18 cellular contexts compared by ENCODE assay signal in the genomic region with DNA sequence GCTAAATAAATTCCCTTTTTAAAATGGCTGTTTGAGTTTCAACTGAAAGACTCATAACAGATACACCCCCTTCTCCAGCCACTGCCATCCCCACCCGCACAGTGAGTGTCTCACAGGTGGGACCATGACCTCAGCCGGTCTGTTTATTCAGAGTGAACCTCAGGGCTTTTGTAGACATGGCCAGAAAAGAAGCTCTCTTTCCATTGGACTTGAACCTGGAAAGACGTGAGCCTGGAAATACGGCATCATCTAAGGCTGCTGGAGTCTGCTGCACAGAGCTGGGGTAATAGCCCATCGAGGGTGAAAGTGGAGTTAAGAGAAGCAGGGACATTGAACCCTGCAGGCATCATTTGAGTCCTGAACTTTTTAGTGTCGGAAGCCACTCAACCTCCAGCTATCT. TPM values are rescaled to one million over a fixed set of nuclear protein-coding genes. Genes with fewer than 3 reads are reported as not detected.
DNase-seq lines count a peak whose midpoint lies in the region; ATAC-seq and TF ChIP-seq lines count a peak whose summit lies in the region.
"Had no signal": no experiment of that assay in that cellular context is flagged by ENCODE, and none has a peak within 500 bp of the region (broad histone marks: within the 10 kb centered on the region; RNA-seq: fewer than 3 reads in every experiment).

No MANE protein-coding gene starts in this region.

- no peak for TF ChIP-seq RAD21 in liver (IDR thresholded peaks at IDR 0.05)

- no peaks in the 10 kb centered on the region for H4K20me1 ChIP-seq in GM23338 (replicated peaks; ENCODE audit: insufficient read depth)
- no peaks in the 10 kb centered on the region for H4K20me1 ChIP-seq in hepatocyte (ENCODE audit: insufficient read depth, poor library complexity, severe bottlenecking)
- H4K20me1 ChIP-seq: BLaER1 treated with 17β-estradiol and CSF1 and Interleukin-3, amounts not matched to agents 10 nM and 100 nM had no signal

- H3K9me3 ChIP-seq in hepatocyte (ENCODE audit: low read depth) (no peaks in the 10 kb centered on the region), liver (ENCODE audit: control insufficient read depth in 4 of 4, low read length in 3 of 4) (no peaks in the 10 kb centered on the region)
- H3K9me3 ChIP-seq: A549, Caco-2 had no signal

- H3K4me3 Mint-ChIP-seq in GM23338 (no peak overlapping the region), endothelial cell (ENCODE audit: unreplicated experiment) (no peak overlapping the region)
- H3K4me3 Mint-ChIP-seq: B cell; CD4-positive, alpha-beta T cell; CD8-positive, alpha-beta T cell had no signal

- H3K9me3 Mint-ChIP-seq in GM23338 = no peaks in the 10 kb centered on the region
- no peaks in the 10 kb centered on the region for H3K9me3 Mint-ChIP-seq in endothelial cell (ENCODE audit: unreplicated experiment)
- H3K9me3 Mint-ChIP-seq: CD4-positive, alpha-beta T cell; CD8-positive, alpha-beta T cell had no signal

- TF ChIP-seq CTCF in GM23338 (conservative IDR thresholded peaks at IDR 0.05; ENCODE audit: low read depth in 2 of 2) = no peak
- no peak for TF ChIP-seq CTCF in hepatocyte (IDR thresholded peaks at IDR 0.05; ENCODE audit: poor library complexity)
- TF ChIP-seq CTCF in liver (IDR thresholded peaks at IDR 0.05; ENCODE audit: low read depth, low read length, missing input control) = no peak
- TF ChIP-seq CTCF in endothelial cell (IDR thresholded peaks at IDR 0.05; ENCODE audit: unreplicated experiment) = no peak

- DNase-seq in GM23338 (ENCODE audit: low spot score) (no peak), hepatocyte (ENCODE audit: low spot score) (peak; percentile 34), endothelial cell (ENCODE audit: low spot score) (no peak)
- DNase-seq in stimulated activated CD8-positive, alpha-beta memory T cell treated with anti-CD3 and anti-CD28 coated beads, Interleukin-4, amount 100 ng/mL, for 48 hours = no peak
- DNase-seq: AML-193; Caco-2; Calu3; CD4-positive, alpha-beta T cell; CD8-positive, alpha-beta T cell; DMS79 treated with DMSO at 0.1 percent for 48 hours; GF-D8 had no signal

- no peaks in the 10 kb centered on the region for H3K27me3 Mint-ChIP-seq in GM23338 (ENCODE audit: insufficient read depth, low read depth, poor library complexity)
- H3K27me3 Mint-ChIP-seq in endothelial cell (ENCODE audit: unreplicated experiment) = no peaks in the 10 kb centered on the region

- H3F3A ChIP-seq in GM23338 (replicated peaks; ENCODE audit: low read depth) = no peaks in the 10 kb centered on the region

- H3K9ac ChIP-seq in liver (ENCODE audit: low read depth in 1 of 2, low read length in 2 of 2) = no peak overlapping the region
- H3K9ac ChIP-seq: BLaER1 treated with 17β-estradiol and CSF1 and Interleukin-3, amounts not matched to agents 10 nM and 100 nM had no signal

- H3K27me3 ChIP-seq in GM23338 (ENCODE audit: insufficient read depth) (no peaks in the 10 kb centered on the region), hepatocyte (no peaks in the 10 kb centered on the region), liver (ENCODE audit: control insufficient read depth in 4 of 4, insufficient read depth in 4 of 4, low read length in 3 of 4) (peaks cover 0 to 2% (median 0%) of the 10 kb centered on the region in 4 donors)
- H3K27me3 ChIP-seq: BLaER1 treated with 17β-estradiol and CSF1 and Interleukin-3, amounts not matched to agents 10 nM and 100 nM had no signal

- H3K27ac ChIP-seq in GM23338 (ENCODE audit: low read depth) = no peak overlapping the region
- no peak overlapping the region for H3K27ac ChIP-seq in hepatocyte
- H3K27ac ChIP-seq in liver (ENCODE audit: low read depth in 1 of 2, low read length in 2 of 2) = no peak overlapping the region
- H3K27ac ChIP-seq: 22Rv1; A549; BLaER1 treated with 17β-estradiol and CSF1 and Interleukin-3, amounts not matched to agents 10 nM and 100 nM; C4-2B had no signal

- H2AFZ ChIP-seq in GM23338 (peak overlapping the region; percentile 78), hepatocyte (no peak overlapping the region)

- H3K4me2 ChIP-seq in GM23338 (no peak overlapping the region), hepatocyte (no peak overlapping the region)
- H3K4me2 ChIP-seq: A549; BLaER1 treated with 17β-estradiol and CSF1 and Interleukin-3, amounts not matched to agents 10 nM and 100 nM had no signal

- no peak overlapping the region for H3K4me3 ChIP-seq in GM23338
- no peak overlapping the region for H3K4me3 ChIP-seq in hepatocyte
- no peak overlapping the region for H3K4me3 ChIP-seq in liver (ENCODE audit: low read depth in 1 of 3, low read length in 3 of 3)
- H3K4me3 ChIP-seq: A549; BLaER1 treated with 17β-estradiol and CSF1 and Interleukin-3, amounts not matched to agents 10 nM and 100 nM had no signal

- H3K4me1 Mint-ChIP-seq in GM23338 = peaks cover 4% of the 10 kb centered on the region
- no peaks in the 10 kb centered on the region for H3K4me1 Mint-ChIP-seq in endothelial cell (ENCODE audit: unreplicated experiment)
- H3K4me1 Mint-ChIP-seq: B cell had no signal

- H3K4me1 ChIP-seq in GM23338 (ENCODE audit: insufficient read depth) (no peaks in the 10 kb centered on the region), hepatocyte (ENCODE audit: insufficient read depth) (peaks cover 30% of the 10 kb centered on the region), liver (ENCODE audit: control insufficient read depth in 4 of 4, insufficient read depth in 4 of 4, low read length in 3 of 4) (no peaks in the 10 kb centered on the region)

- H3K36me3 Mint-ChIP-seq in GM23338 (ENCODE audit: low read depth) = no peaks in the 10 kb centered on the region
- H3K36me3 Mint-ChIP-seq in endothelial cell (ENCODE audit: low read depth, unreplicated experiment) = no peaks in the 10 kb centered on the region
- H3K36me3 Mint-ChIP-seq: CD8-positive, alpha-beta T cell had no signal

- ATAC-seq in GM23338 (no peak), HG03175 (IDR thresholded peaks at IDR 0.05; ENCODE audit: unreplicated experiment) (no peak)
- ATAC-seq: A549; CD8-positive, alpha-beta T cell had no signal

- H3K36me3 ChIP-seq in GM23338 (ENCODE audit: insufficient read depth) (no peaks in the 10 kb centered on the region), hepatocyte (replicated peaks; ENCODE audit: insufficient read depth, low read depth) (no peaks in the 10 kb centered on the region), liver (ENCODE audit: control insufficient read depth in 4 of 4, insufficient read depth in 3 of 4, low read depth in 1 of 4, low read length in 3 of 4) (no peaks in the 10 kb centered on the region)
- H3K36me3 ChIP-seq: BLaER1 treated with 17β-estradiol and CSF1 and Interleukin-3, amounts not matched to agents 10 nM and 100 nM had no signal

- 27% methylated on average over 6 of the region's 6 CpGs for WGBS in hepatocyte (ENCODE audit: low lambda C conversion rate, missing lambda C conversion rate)
- 37% methylated on average over 6 of the region's 6 CpGs for WGBS in liver

- H3K79me2 ChIP-seq in GM23338 (replicated peaks; ENCODE audit: insufficient read depth) (no peaks in the 10 kb centered on the region), hepatocyte (no peaks in the 10 kb centered on the region)

- H3K9me2 ChIP-seq in GM23338 (ENCODE audit: insufficient read depth) (no peaks in the 10 kb centered on the region; the same call in 1 of the 2 replicates), hepatocyte (replicated peaks; ENCODE audit: insufficient read depth) (no peaks in the 10 kb centered on the region)

- no peak overlapping the region for H3K27ac Mint-ChIP-seq in GM23338
- no peak overlapping the region for H3K27ac Mint-ChIP-seq in endothelial cell (ENCODE audit: unreplicated experiment)
- H3K27ac Mint-ChIP-seq: B cell; CD4-positive, alpha-beta T cell; CD8-positive, alpha-beta T cell had no signal

TF ChIP-seq in GM23338, 12 proteins besides CTCF, POLR2A, EP300 and RAD21:
- TF ChIP-seq ZNF331 (CRISPR knock-in tag; IDR thresholded peaks at IDR 0.05; ENCODE audit: low read depth) = no peak

TF ChIP-seq in liver, 16 proteins besides CTCF, POLR2A, EP300 and RAD21:
- TF ChIP-seq, protein P1, sequence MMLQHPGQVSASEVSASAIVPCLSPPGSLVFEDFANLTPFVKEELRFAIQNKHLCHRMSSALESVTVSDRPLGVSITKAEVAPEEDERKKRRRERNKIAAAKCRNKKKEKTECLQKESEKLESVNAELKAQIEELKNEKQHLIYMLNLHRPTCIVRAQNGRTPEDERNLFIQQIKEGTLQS (IDR thresholded peaks at IDR 0.05) = no peak
- TF ChIP-seq RXRA (IDR thresholded peaks at IDR 0.05) = peak; percentile 57 to 59

RNA-seq across cellular contexts. Expression of a gene that starts 15.2 kb away (rescaled TPM):
- 50.9 and 55.7 TPM in 2 replicates for total RNA-seq in GM23338 (2014; rRNA removed; shearing (Covaris generic))
- polyA plus RNA-seq in GM23338 (2016; fragmentation: Nextera tagmentation; extraction: Ambion mirVana) = 26.8 and 30.5 TPM in 2 replicates
- 56.8 and 61.8 TPM in 2 replicates for total RNA-seq in hepatocyte
- 25.9 and 41.1 TPM in 2 replicates for polyA plus RNA-seq in hepatocyte
- 10 to 100 TPM; 20.2 to 22.0 TPM for total RNA-seq in liver
- 10 to 100 TPM; 10.9 to 12.9 TPM for polyA plus RNA-seq in liver
- total RNA-seq in endothelial cell (ENCODE audit: unreplicated experiment) = 50.3 TPM
